In genomic region chr11:93591247-93591898, GRCh38 we compare ENCODE assay signal across 1 cellular context.
TF ChIP-seq lines count a peak whose summit lies in the region.

No MANE protein-coding gene starts in this region.

TF ChIP-seq in HepG2, 621 proteins besides CTCF, POLR2A, EP300 and RAD21 (continued from another document and continues in another):
- TF ChIP-seq ZNF362 (CRISPR knock-in tag; IDR thresholded peaks at IDR 0.05; ENCODE audit: borderline replicate concordance) = peak; percentile 93
- peak; percentile 43; the same call in 1 of the 2 replicates for TF ChIP-seq ZNF331 (CRISPR knock-in tag; IDR thresholded peaks at IDR 0.05)
- TF ChIP-seq MLX (CRISPR knock-in tag; IDR thresholded peaks at IDR 0.05) = no peak
- TF ChIP-seq STAG1 (CRISPR knock-in tag; IDR thresholded peaks at IDR 0.05) = peak; percentile 9; the same call in 1 of the 2 replicates
- TF ChIP-seq TEAD3 (CRISPR knock-in tag; optimal IDR thresholded peaks at IDR 0.05; ENCODE audit: borderline replicate concordance) = peak; percentile 68
- TF ChIP-seq FOXO1 (CRISPR knock-in tag; IDR thresholded peaks at IDR 0.05) = peak; percentile 65; the same call in 1 of the 2 replicates
- peak; percentile 45; the same call in 1 of the 2 replicates for TF ChIP-seq YEATS4 (CRISPR knock-in tag; IDR thresholded peaks at IDR 0.05; ENCODE audit: borderline replicate concordance)
- peak; percentile 30; the same call in 1 of the 2 replicates for TF ChIP-seq NFKBIZ (CRISPR knock-in tag; IDR thresholded peaks at IDR 0.05)
- 0 out of 2 replicates have a peak, but pooled peaks have one; percentile 29 for TF ChIP-seq ELF3 (CRISPR knock-in tag; IDR thresholded peaks at IDR 0.05)
- TF ChIP-seq ATF4 (CRISPR knock-in tag; IDR thresholded peaks at IDR 0.05) = peak in 1 of 2 experiments; percentile 78; a peak in 2 of 4 replicates
- peak; percentile 66; the same call in 1 of the 2 replicates for TF ChIP-seq RXRB (CRISPR knock-in tag; IDR thresholded peaks at IDR 0.05; ENCODE audit: borderline replicate concordance)
- no peak for TF ChIP-seq PCBP1 (IDR thresholded peaks at IDR 0.05; ENCODE audit: borderline replicate concordance, low read depth, low read length)
- peak; percentile 77 for TF ChIP-seq HMG20A (CRISPR knock-in tag; IDR thresholded peaks at IDR 0.05; ENCODE audit: borderline replicate concordance)
- TF ChIP-seq SAP130 (CRISPR knock-in tag; IDR thresholded peaks at IDR 0.05; ENCODE audit: low read depth) = peak; percentile 48; the same call in 1 of the 2 replicates
- no peak for TF ChIP-seq ZFP41 (CRISPR knock-in tag; IDR thresholded peaks at IDR 0.05; ENCODE audit: borderline replicate concordance)
- peak; percentile 57; the same call in 1 of the 2 replicates for TF ChIP-seq CBFB (CRISPR knock-in tag; IDR thresholded peaks at IDR 0.05)
- peak; percentile 95 for TF ChIP-seq ATF3 (CRISPR knock-in tag; IDR thresholded peaks at IDR 0.05)
- 0 out of 2 replicates have a peak, but pooled peaks have one; percentile 28 for TF ChIP-seq RERE (CRISPR knock-in tag; IDR thresholded peaks at IDR 0.05; ENCODE audit: low read depth)
- TF ChIP-seq HOXA3 (CRISPR knock-in tag; IDR thresholded peaks at IDR 0.05) = peak; percentile 58; the same call in 1 of the 2 replicates
- no peak for TF ChIP-seq ZNF75D (CRISPR knock-in tag; IDR thresholded peaks at IDR 0.05; ENCODE audit: borderline replicate concordance)
- peak; percentile 5; the same call in 1 of the 2 replicates for TF ChIP-seq MNT (IDR thresholded peaks at IDR 0.05)
- peak; percentile 43; the same call in 1 of the 2 replicates for TF ChIP-seq MYC (CRISPR knock-in tag; IDR thresholded peaks at IDR 0.05; ENCODE audit: borderline replicate concordance)
- TF ChIP-seq FOSL2 (CRISPR knock-in tag; IDR thresholded peaks at IDR 0.05) = peak; percentile 98
- TF ChIP-seq KDM1A (CRISPR knock-in tag; IDR thresholded peaks at IDR 0.05) = peak; percentile 86
- TF ChIP-seq HDAC2 (CRISPR knock-in tag; IDR thresholded peaks at IDR 0.05) = peak; percentile 82
- peak; percentile 86 for TF ChIP-seq CEBPG (CRISPR knock-in tag; IDR thresholded peaks at IDR 0.05)
- TF ChIP-seq ZMYM4 (CRISPR knock-in tag; IDR thresholded peaks at IDR 0.05) = peak; percentile 61
- no peak for TF ChIP-seq SYNCRIP (IDR thresholded peaks at IDR 0.05; ENCODE audit: insufficient read depth, low read depth, low read length)
- no peak for TF ChIP-seq ZNF616 (CRISPR knock-in tag; IDR thresholded peaks at IDR 0.05; ENCODE audit: low read depth)
- TF ChIP-seq HNF4A (CRISPR knock-in tag; IDR thresholded peaks at IDR 0.05) = peak; percentile 82
- TF ChIP-seq SRSF4 (IDR thresholded peaks at IDR 0.05; ENCODE audit: low read depth, low read length, poor library complexity, severe bottlenecking) = no peak
- no peak for TF ChIP-seq ZNF414 (CRISPR knock-in tag; IDR thresholded peaks at IDR 0.05)
- peak; percentile 91 for TF ChIP-seq ARID5B (CRISPR knock-in tag; IDR thresholded peaks at IDR 0.05)
- peak; percentile 39; the same call in 1 of the 2 replicates for TF ChIP-seq ATF7 (IDR thresholded peaks at IDR 0.05)
- no peak for TF ChIP-seq ATF7 (CRISPR knock-in tag; IDR thresholded peaks at IDR 0.05)
- 0 out of 2 replicates have a peak, but pooled peaks have one; percentile 40 for TF ChIP-seq ONECUT2 (CRISPR knock-in tag; IDR thresholded peaks at IDR 0.05)
- TF ChIP-seq ZNF574 (CRISPR knock-in tag; IDR thresholded peaks at IDR 0.05) = peak; percentile 27; the same call in 1 of the 2 replicates
- TF ChIP-seq ZNF276 (CRISPR knock-in tag; IDR thresholded peaks at IDR 0.05; ENCODE audit: low read depth) = no peak
- no peak for TF ChIP-seq AHR (CRISPR knock-in tag; IDR thresholded peaks at IDR 0.05)
- TF ChIP-seq FOXK1 (CRISPR knock-in tag; IDR thresholded peaks at IDR 0.05; ENCODE audit: borderline replicate concordance, low read depth) = peak; percentile 59; the same call in 1 of the 2 replicates
